In the genomic region with DNA sequence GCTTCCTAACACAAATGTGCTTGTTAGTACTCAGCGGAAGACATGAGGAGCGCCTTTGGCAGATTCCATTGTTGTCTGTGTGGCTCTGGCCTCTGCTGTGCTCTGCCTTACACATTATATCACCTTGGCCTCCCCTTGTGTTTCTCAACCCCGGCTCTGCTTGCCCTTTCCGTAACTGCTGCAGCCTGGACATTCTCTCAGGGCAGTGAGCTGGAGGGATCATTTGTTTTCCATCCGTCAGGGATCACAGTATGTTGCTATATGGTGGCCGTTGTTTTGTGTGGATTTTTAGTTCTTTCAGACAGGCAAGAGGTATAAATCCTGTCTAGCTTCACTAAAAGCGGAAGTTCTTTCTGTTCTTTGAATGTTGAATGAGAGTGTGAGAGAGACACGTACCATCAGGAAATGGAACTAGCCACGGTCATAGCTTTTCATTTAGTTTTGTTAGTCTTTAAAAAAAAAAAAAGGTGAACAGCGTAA, we compare ENCODE assay signal across 9 cellular contexts.
A peak's percentile ranks its signal among the peaks of the same experiment; 100 is the strongest.
DNase-seq lines count a peak whose midpoint lies in the region; ATAC-seq and TF ChIP-seq lines count a peak whose summit lies in the region.
"Had no signal": no experiment of that assay in that cellular context is flagged by ENCODE, and none has a peak within 500 bp of the region (broad histone marks: within the 10 kb centered on the region; RNA-seq: fewer than 3 reads in every experiment).

No MANE protein-coding gene starts in this region.

- H3K27me3 ChIP-seq in foreskin keratinocyte (no peaks in the 10 kb centered on the region), thyroid gland (no peaks in the 10 kb centered on the region)

- peak; percentile 66 for ATAC-seq in Right ventricle myocardium inferior
- peak; percentile 87 for ATAC-seq in HG03175 (IDR thresholded peaks at IDR 0.05; ENCODE audit: unreplicated experiment)
- ATAC-seq in foreskin keratinocyte, result no peak
- ATAC-seq: Panc1 had no signal

- no peak for TF ChIP-seq POLR2A in thyroid gland (IDR thresholded peaks at IDR 0.05)

- no peaks in the 10 kb centered on the region for H3K36me3 ChIP-seq in thyroid gland

- H3K4me1 ChIP-seq in foreskin keratinocyte (peaks cover 14% of the 10 kb centered on the region), thyroid gland (peaks cover 12 to 16% of the 10 kb centered on the region in 2 donors)

- DNase-seq in Right ventricle myocardium inferior (ENCODE audit: missing footprints) (no peak), cardiac septum (ENCODE audit: low spot score) (no peak), foreskin keratinocyte (no peak), mesothelial cell of epicardium (ENCODE audit: low spot score in 2 of 2, unreplicated experiment in 2 of 2) (no peak), HuH-7 (ENCODE audit: low spot score) (no peak), thyroid gland (no peak)

- H3K27me3 Mint-ChIP-seq in activated naive CD8-positive, alpha-beta T cell, result no peaks in the 10 kb centered on the region
- no peaks in the 10 kb centered on the region for H3K27me3 Mint-ChIP-seq in mesothelial cell of epicardium (ENCODE audit: low read depth)

- peaks cover 11% of the 10 kb centered on the region for H3K9me3 Mint-ChIP-seq in activated naive CD8-positive, alpha-beta T cell (ENCODE audit: low read depth)
- peaks cover 35% of the 10 kb centered on the region for H3K9me3 Mint-ChIP-seq in mesothelial cell of epicardium

- WGBS in thyroid gland, 2 donors, result 82 to 85% methylated on average over 10 of the region's 10 CpGs

- intact Hi-C loops in Right ventricle myocardium inferior (cut with DNase I), result no loop called here
- intact Hi-C loops in cardiac septum (cut with DNase I), result no loop called here
- intact Hi-C loops in thyroid gland (cut with DNase I), result no loop called here

- H3K9me3 ChIP-seq in thyroid gland, result peaks cover 6% of the 10 kb centered on the region

- peaks cover 67% of the 10 kb centered on the region for H3K4me1 Mint-ChIP-seq in activated naive CD8-positive, alpha-beta T cell (ENCODE audit: low read depth)
- peaks cover 2% of the 10 kb centered on the region for H3K4me1 Mint-ChIP-seq in mesothelial cell of epicardium

- H3K4me3 ChIP-seq in thyroid gland (replicated peaks in 1 of 3), result no peak overlapping the region

- H3K36me3 Mint-ChIP-seq in activated naive CD8-positive, alpha-beta T cell, result peaks cover 23% of the 10 kb centered on the region
- H3K36me3 Mint-ChIP-seq in mesothelial cell of epicardium, result peaks cover 38% of the 10 kb centered on the region

- no peak for TF ChIP-seq CTCF in foreskin keratinocyte (conservative IDR thresholded peaks at IDR 0.05)
- TF ChIP-seq CTCF in mesothelial cell of epicardium (IDR thresholded peaks at IDR 0.05; ENCODE audit: unreplicated experiment), result no peak
- no peak for TF ChIP-seq CTCF in thyroid gland (IDR thresholded peaks at IDR 0.05)

- peak overlapping the region; percentile 83 for H3K27ac Mint-ChIP-seq in activated naive CD8-positive, alpha-beta T cell
- no peak overlapping the region for H3K27ac Mint-ChIP-seq in mesothelial cell of epicardium

- H3K27ac ChIP-seq in foreskin keratinocyte (no peak overlapping the region), thyroid gland (no peak overlapping the region)

- H3K4me3 Mint-ChIP-seq in activated naive CD8-positive, alpha-beta T cell, result peak overlapping the region; percentile 60
- H3K4me3 Mint-ChIP-seq in mesothelial cell of epicardium, result no peak overlapping the region
